11 cellular contexts compared by ENCODE assay signal in the genomic region with DNA sequence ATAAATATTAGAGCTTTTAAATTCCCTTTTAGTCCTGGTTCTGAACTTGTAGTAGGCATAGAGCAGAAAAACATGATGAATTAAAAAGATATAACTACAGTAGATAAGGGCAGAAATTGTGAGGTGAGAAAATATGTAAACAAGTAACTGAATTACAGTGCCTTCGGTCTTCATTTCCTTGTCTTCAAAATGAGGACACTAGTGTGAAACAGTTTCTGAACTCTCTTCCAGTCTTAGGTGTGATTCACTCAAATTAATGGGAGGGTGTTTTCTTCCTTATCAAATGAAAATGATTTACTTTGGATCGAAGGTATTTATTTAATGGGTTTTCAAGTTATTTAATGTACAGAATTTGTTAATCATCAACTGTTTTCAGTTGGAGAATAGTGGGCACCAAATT. TPM values are rescaled to one million over a fixed set of nuclear protein-coding genes. Genes with fewer than 3 reads are reported as not detected.
DNase-seq lines count a peak whose midpoint lies in the region; ATAC-seq and TF ChIP-seq lines count a peak whose summit lies in the region.
"Had no signal": no experiment of that assay in that cellular context is flagged by ENCODE, and none has a peak within 500 bp of the region (broad histone marks: within the 10 kb centered on the region; RNA-seq: fewer than 3 reads in every experiment).

No MANE protein-coding gene starts in this region.

- POLR2A ChIA-PET in HCT116 (lab: Charles Lee), result interaction anchor here (1.3 kb wide), 1 partner anchor 354 kb away, joined by 4 read pairs; no protein-coding TSS in a partner anchor
- POLR2A ChIA-PET in WTC11 (lab: Charles Lee), result interaction anchor here (0.9 kb wide), 1 partner anchor 67 kb away, joined by 3 read pairs; no protein-coding TSS in a partner anchor

- peaks cover 22% of the 10 kb centered on the region for H3K79me2 ChIP-seq in HCT116 (ENCODE audit: insufficient read depth, low read length)

- TF ChIP-seq CTCF in HCT116 (IDR thresholded peaks at IDR 0.05 in 2 of 3, conservative IDR thresholded peaks at IDR 0.05 in 1 of 3; ENCODE audit: borderline replicate concordance in 1 of 3, insufficient read depth in 1 of 3, low read depth in 2 of 3, low read length in 2 of 3) (no peak), WTC11 (IDR thresholded peaks at IDR 0.05) (no peak), progenitor cell of endocrine pancreas (IDR thresholded peaks at IDR 0.05; ENCODE audit: unreplicated experiment) (no peak)

- no peak for ATAC-seq in HCT116
- ATAC-seq in WTC11, result no peak
- no peak for ATAC-seq in GM18858 (IDR thresholded peaks at IDR 0.05; ENCODE audit: unreplicated experiment)
- no peak for ATAC-seq in HG02610 (IDR thresholded peaks at IDR 0.05; ENCODE audit: unreplicated experiment)
- ATAC-seq in HG03565 (IDR thresholded peaks at IDR 0.05; ENCODE audit: unreplicated experiment), result no peak

- BruUV-seq in HCT116 (replicated peaks; lab: Mats Ljungman, UMichigan), result no TSS peak

- no peaks in the 10 kb centered on the region for H4K20me1 ChIP-seq in HCT116 (ENCODE audit: insufficient read depth)

- CTCF ChIA-PET in HCT116 (lab: Charles Lee) (no interaction called here), WTC11 (lab: Charles Lee) (no interaction called here)

- no peak for TF ChIP-seq POLR2A in HCT116 (IDR thresholded peaks at IDR 0.05; ENCODE audit: borderline replicate concordance, extremely low read depth, insufficient read depth, insufficient read length)

- H3K27ac ChIP-seq in HCT116 (ENCODE audit: low read depth, low read length) (peak overlapping the region; percentile 94; the same call in 1 of the 2 replicates), iPS DF 6.9 (ENCODE audit: low read length) (no peak overlapping the region)
- H3K27ac ChIP-seq: SJCRH30 had no signal

- H3K27me3 Mint-ChIP-seq in WTC11 (ENCODE audit: low read depth) (no peaks in the 10 kb centered on the region), progenitor cell of endocrine pancreas (peaks cover 4% of the 10 kb centered on the region)

- no CpG with 5 or more reads among the region's 2 CpGs for WGBS in iPS DF 6.9 (ENCODE audit: insufficient coverage, insufficient read length)

- RAD21 ChIA-PET in HCT116 (lab: Charles Lee; ENCODE audit: low non-redundant PET in 1 of 2, low total read pairs in 2 of 2, uncharacterized antibody in 2 of 2, unreplicated experiment in 2 of 2), result no interaction called here

- H3K36me3 Mint-ChIP-seq in WTC11 (peaks cover 14% of the 10 kb centered on the region), progenitor cell of endocrine pancreas (ENCODE audit: insufficient read depth) (peaks cover 11% of the 10 kb centered on the region)

- intact Hi-C loops in HCT116 (cut with micrococcal nuclease), result loop anchor here (1.0 kb wide), 1 partner anchor 48 kb away; no protein-coding TSS in a partner anchor

- no peaks in the 10 kb centered on the region for H3K9me2 ChIP-seq in HCT116 (ENCODE audit: insufficient read depth)

- H3K4me1 ChIP-seq in HCT116 (ENCODE audit: control insufficient read depth in 1 of 2, insufficient read depth in 2 of 2, low read length in 2 of 2) (peaks cover 13 to 23% of the 10 kb centered on the region in 2 experiments), iPS DF 6.9 (ENCODE audit: control insufficient read depth, insufficient read depth, low read length) (peaks cover 3% of the 10 kb centered on the region; the same call in 1 of the 2 replicates)
- H3K4me1 ChIP-seq: SJCRH30 had no signal

- H3K9me3 ChIP-seq in HCT116 (ENCODE audit: control insufficient read depth in 1 of 2, insufficient read depth in 1 of 2, low read depth in 1 of 2, low read length in 2 of 2), result no peaks in the 10 kb centered on the region
- no peaks in the 10 kb centered on the region for H3K9me3 ChIP-seq in iPS DF 6.9 (ENCODE audit: control insufficient read depth, insufficient read depth, low read length)
- H3K9me3 ChIP-seq: SJCRH30 had no signal

- H3K4me1 Mint-ChIP-seq in WTC11 (peaks cover 56% of the 10 kb centered on the region), progenitor cell of endocrine pancreas (ENCODE audit: low read depth) (peaks cover 21% of the 10 kb centered on the region)

- peak overlapping the region; percentile 94 for H3K4me3 Mint-ChIP-seq in WTC11
- peak overlapping the region; percentile 95 for H3K4me3 Mint-ChIP-seq in progenitor cell of endocrine pancreas (ENCODE audit: low read depth)

- H3K4me3 ChIP-seq in HCT116 (replicated peaks in 1 of 2; ENCODE audit: low read depth in 1 of 2, low read length in 2 of 2) (peak overlapping the region; percentile 66 to 83), iPS DF 6.9 (ENCODE audit: low read length) (peak overlapping the region; percentile 83; the same call in 1 of the 2 replicates)

- TF ChIP-seq RAD21 in HCT116 (IDR thresholded peaks at IDR 0.05; ENCODE audit: low read depth), result no peak

- H3K27ac Mint-ChIP-seq in WTC11 (peak overlapping the region; percentile 98), progenitor cell of endocrine pancreas (peak overlapping the region; percentile 97)

- DNase-seq in HCT116 (ENCODE audit: low read depth, low spot score) (no peak), WTC11 (ENCODE audit: low spot score) (no peak), iPS DF 6.9 (ENCODE audit: low read depth, low spot score) (no peak), progenitor cell of endocrine pancreas (ENCODE audit: low spot score, unreplicated experiment) (no peak), DMS53 treated with DMSO at 0.1 percent for 48 hours (lab: John Stamatoyannopoulos, UW; ENCODE audit: unreplicated experiment) (no peak)
- DNase-seq: cortex of kidney; stimulated activated CD4-positive, alpha-beta T cell treated with anti-CD3 and anti-CD28 coated beads, Interleukin-4, amount 100 ng/mL, for 24 hours had no signal

- H3K4me2 ChIP-seq in HCT116 (ENCODE audit: low read length), result peak overlapping the region; percentile 86

- H3K27me3 ChIP-seq in HCT116 (ENCODE audit: insufficient read depth, low read length) (no peaks in the 10 kb centered on the region), iPS DF 6.9 (ENCODE audit: control insufficient read depth, insufficient read depth, low read length) (no peaks in the 10 kb centered on the region)
- H3K27me3 ChIP-seq: SJCRH30 had no signal

- no peaks in the 10 kb centered on the region for H3K36me3 ChIP-seq in HCT116 (ENCODE audit: control insufficient read depth in 1 of 2, insufficient read depth in 2 of 2, low read length in 2 of 2)
- H3K36me3 ChIP-seq in iPS DF 6.9 (ENCODE audit: control insufficient read depth, insufficient read depth, low read length), result no peaks in the 10 kb centered on the region; the same call in 1 of the 2 replicates
- H3K36me3 ChIP-seq: SJCRH30 had no signal

- H2AFZ ChIP-seq in HCT116 (ENCODE audit: low read depth, low read length, poor library complexity, severe bottlenecking), result no peak overlapping the region

- H3K9me3 Mint-ChIP-seq in WTC11 (no peaks in the 10 kb centered on the region), progenitor cell of endocrine pancreas (ENCODE audit: low read depth) (no peaks in the 10 kb centered on the region)

- H3K9ac ChIP-seq in HCT116 (ENCODE audit: low read length), result peak overlapping the region; percentile 66

TF ChIP-seq in HCT116, 20 proteins besides CTCF, POLR2A, EP300 and RAD21 (continues in another document):
- TF ChIP-seq, protein P1, sequence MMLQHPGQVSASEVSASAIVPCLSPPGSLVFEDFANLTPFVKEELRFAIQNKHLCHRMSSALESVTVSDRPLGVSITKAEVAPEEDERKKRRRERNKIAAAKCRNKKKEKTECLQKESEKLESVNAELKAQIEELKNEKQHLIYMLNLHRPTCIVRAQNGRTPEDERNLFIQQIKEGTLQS (IDR thresholded peaks at IDR 0.05), result no peak
- no peak for TF ChIP-seq POLR2AphosphoS5 (IDR thresholded peaks at IDR 0.05; ENCODE audit: low read depth, low read length)
- TF ChIP-seq CEBPB (IDR thresholded peaks at IDR 0.05; ENCODE audit: low read depth), result no peak
- TF ChIP-seq, protein P2, sequence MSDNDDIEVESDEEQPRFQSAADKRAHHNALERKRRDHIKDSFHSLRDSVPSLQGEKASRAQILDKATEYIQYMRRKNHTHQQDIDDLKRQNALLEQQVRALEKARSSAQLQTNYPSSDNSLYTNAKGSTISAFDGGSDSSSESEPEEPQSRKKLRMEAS (IDR thresholded peaks at IDR 0.05), result no peak
- TF ChIP-seq EZH2phosphoT487 (IDR thresholded peaks at IDR 0.05; ENCODE audit: borderline replicate concordance), result no peak

TF ChIP-seq in WTC11, 78 proteins besides CTCF, POLR2A, EP300 and RAD21 (continues in another document):
- TF ChIP-seq, protein P3, sequence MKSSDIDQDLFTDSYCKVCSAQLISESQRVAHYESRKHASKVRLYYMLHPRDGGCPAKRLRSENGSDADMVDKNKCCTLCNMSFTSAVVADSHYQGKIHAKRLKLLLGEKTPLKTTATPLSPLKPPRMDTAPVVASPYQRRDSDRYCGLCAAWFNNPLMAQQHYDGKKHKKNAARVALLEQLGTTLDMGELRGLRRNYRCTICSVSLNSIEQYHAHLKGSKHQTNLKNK (CRISPR knock-in tag; IDR thresholded peaks at IDR 0.05), result no peak
- TF ChIP-seq CREM (CRISPR knock-in tag; IDR thresholded peaks at IDR 0.05) (no peak), ZNF232 (CRISPR knock-in tag; IDR thresholded peaks at IDR 0.05) (no peak), MYBL2 (CRISPR knock-in tag; IDR thresholded peaks at IDR 0.05) (no peak), IRF2 (CRISPR knock-in tag; IDR thresholded peaks at IDR 0.05; ENCODE audit: borderline replicate concordance, low read depth) (no peak)
- TF ChIP-seq, protein P4, sequence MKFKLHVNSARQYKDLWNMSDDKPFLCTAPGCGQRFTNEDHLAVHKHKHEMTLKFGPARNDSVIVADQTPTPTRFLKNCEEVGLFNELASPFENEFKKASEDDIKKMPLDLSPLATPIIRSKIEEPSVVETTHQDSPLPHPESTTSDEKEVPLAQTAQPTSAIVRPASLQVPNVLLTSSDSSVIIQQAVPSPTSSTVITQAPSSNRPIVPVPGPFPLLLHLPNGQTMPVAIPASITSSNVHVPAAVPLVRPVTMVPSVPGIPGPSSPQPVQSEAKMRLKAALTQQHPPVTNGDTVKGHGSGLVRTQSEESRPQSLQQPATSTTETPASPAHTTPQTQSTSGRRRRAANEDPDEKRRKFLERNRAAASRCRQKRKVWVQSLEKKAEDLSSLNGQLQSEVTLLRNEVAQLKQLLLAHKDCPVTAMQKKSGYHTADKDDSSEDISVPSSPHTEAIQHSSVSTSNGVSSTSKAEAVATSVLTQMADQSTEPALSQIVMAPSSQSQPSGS (CRISPR knock-in tag; IDR thresholded peaks at IDR 0.05; ENCODE audit: borderline replicate concordance, low read depth), result no peak

RNA-seq across cellular contexts. Expression of a gene that starts 1.5 kb away (rescaled TPM):
- total RNA-seq in HCT116 (2021; ENCODE audit: unreplicated experiment) (7.7 TPM), WTC11 (2021) (32.8 to 39.7 TPM (median 35.7 TPM) in 3 replicates), progenitor cell of endocrine pancreas (83.8 and 85.6 TPM in 2 replicates)
- 1.8 and 2.6 TPM in 2 replicates for polyA plus RNA-seq in HCT116 (2012)
